In genomic region chr5:172283862-172284274, GRCh38 we compare ENCODE assay signal across 8 cellular contexts. TPM values are rescaled to one million over a fixed set of nuclear protein-coding genes. Genes with fewer than 3 reads are reported as not detected.
DNase-seq lines count a peak whose midpoint lies in the region; ATAC-seq lines count a peak whose summit lies in the region.

No MANE protein-coding gene starts in this region.

- DNase-seq in CD1c-positive myeloid dendritic cell (ENCODE audit: extremely low spot score) = peak; percentile 89
- DNase-seq in GM19238 (ENCODE audit: insufficient read length, low spot score) = peak; percentile 96
- peak; percentile 50 for DNase-seq in NCI-H82 treated with DMSO at 0.1 percent for 48 hours (lab: John Stamatoyannopoulos, UW; ENCODE audit: unreplicated experiment)
- peak; percentile 70 for DNase-seq in activated T-cell treated with anti-CD3 and anti-CD28 coated beads for 1 hour (ENCODE audit: low read depth)
- DNase-seq in epithelial cell of prostate (ENCODE audit: low read depth, low spot score) = no peak
- peak; percentile 71 for DNase-seq in mucosa of gallbladder (ENCODE audit: low spot score)
- peak; percentile 85 for DNase-seq in stimulated activated CD8-positive, alpha-beta memory T cell treated with anti-CD3 and anti-CD28 coated beads, Interleukin-4, amount 100 ng/mL, for 48 hours

- peak; percentile 84 for ATAC-seq in HG03354 (IDR thresholded peaks at IDR 0.05; ENCODE audit: poor library complexity, severe bottlenecking, unreplicated experiment)

- H3K27ac ChIP-seq in epithelial cell of prostate = peak overlapping the region; percentile 80

RNA-seq across cellular contexts. Expression of gene UBTD2, which starts 0.3 kb away (rescaled TPM):
- 16.9 TPM for total RNA-seq in mucosa of gallbladder
